In genomic region chr12:65171870-65172269, GRCh38 we compare ENCODE assay signal across 10 cellular contexts. TPM values are rescaled to one million over a fixed set of nuclear protein-coding genes. Genes with fewer than 3 reads are reported as not detected.
DNase-seq lines count a peak whose midpoint lies in the region; ATAC-seq and TF ChIP-seq lines count a peak whose summit lies in the region.
"Had no signal": no experiment of that assay in that cellular context is flagged by ENCODE, and none has a peak within 500 bp of the region (broad histone marks: within the 10 kb centered on the region; RNA-seq: fewer than 3 reads in every experiment).

No MANE protein-coding gene starts in this region.

- H3K4me1 ChIP-seq in thyroid gland = peaks cover 29 to 31% of the 10 kb centered on the region in 2 donors

- TF ChIP-seq CTCF in WI38 (IDR thresholded peaks at IDR 0.05; ENCODE audit: low read depth, low read length) (no peak), thyroid gland (IDR thresholded peaks at IDR 0.05) (no peak)

- DNase-seq in activated T-cell treated with anti-CD3 and anti-CD28 coated beads, Interleukin-2, amount 50 U/mL, for 72 hours = no peak
- DNase-seq in activated T-cell treated with anti-CD3 and anti-CD28 coated beads for 4 hours (no peak), thyroid gland (no peak), middle frontal gyrus (ENCODE audit: extremely low spot score, low spot score) (no peak)
- DNase-seq: kidney glomerular epithelial cell had no signal

- H3K27ac Mint-ChIP-seq in activated T-cell treated with anti-CD3 and anti-CD28 coated beads, Interleukin-2, amount 50 U/mL, for 72 hours = peak overlapping the region; percentile 58

- H3K4me1 Mint-ChIP-seq in activated T-cell treated with anti-CD3 and anti-CD28 coated beads, Interleukin-2, amount 50 U/mL, for 72 hours (ENCODE audit: low read depth) = peaks cover 28% of the 10 kb centered on the region

- intact Hi-C loops in thyroid gland (cut with DNase I) = no loop called here

- H3K27me3 ChIP-seq in thyroid gland = no peaks in the 10 kb centered on the region

- H3K36me3 ChIP-seq in thyroid gland = no peaks in the 10 kb centered on the region

- H3K9me3 ChIP-seq in thyroid gland = no peaks in the 10 kb centered on the region

- H3K27me3 Mint-ChIP-seq in activated T-cell treated with anti-CD3 and anti-CD28 coated beads, Interleukin-2, amount 50 U/mL, for 72 hours (ENCODE audit: low read depth) = no peaks in the 10 kb centered on the region

- peak overlapping the region; percentile 92 for H3K4me3 ChIP-seq in WI38 (ENCODE audit: low read depth, low read length)
- H3K4me3 ChIP-seq in iPS-11a (ENCODE audit: low read depth, low read length) = peak overlapping the region; percentile 91
- H3K4me3 ChIP-seq in thyroid gland (replicated peaks in 1 of 3) = peak overlapping the region in 2 of 3 donors; percentile 1 to 90

- no peak for TF ChIP-seq POLR2A in thyroid gland (IDR thresholded peaks at IDR 0.05)

- H3K27ac ChIP-seq in thyroid gland = no peak overlapping the region

- no peaks in the 10 kb centered on the region for H3K9me3 Mint-ChIP-seq in activated T-cell treated with anti-CD3 and anti-CD28 coated beads, Interleukin-2, amount 50 U/mL, for 72 hours

- peak overlapping the region; percentile 91 for H3K4me3 Mint-ChIP-seq in activated T-cell treated with anti-CD3 and anti-CD28 coated beads, Interleukin-2, amount 50 U/mL, for 72 hours

- peak; percentile 15 to 16 for ATAC-seq in activated T-cell treated with anti-CD3 and anti-CD28 coated beads, Interleukin-2, amount 50 U/mL, for 72 hours (replicated peaks in 1 of 2)
- ATAC-seq in GM18520 (IDR thresholded peaks at IDR 0.05; ENCODE audit: unreplicated experiment) = no peak
- no peak for ATAC-seq in GM19463 (IDR thresholded peaks at IDR 0.05; ENCODE audit: unreplicated experiment)

- 61 to 67% methylated on average over 3 of the region's 3 CpGs for WGBS in thyroid gland, 2 donors

- H3K36me3 Mint-ChIP-seq in activated T-cell treated with anti-CD3 and anti-CD28 coated beads, Interleukin-2, amount 50 U/mL, for 72 hours (ENCODE audit: insufficient read depth in 2 of 2) = peaks cover 0 to 11% of the 10 kb centered on the region in 2 donors

RNA-seq across cellular contexts. Expression of gene LEMD3, which starts 2.5 kb away (rescaled TPM):
- total RNA-seq in activated T-cell treated with anti-CD3 and anti-CD28 coated beads, Interleukin-2, amount 50 U/mL, for 72 hours = 10 to 100 TPM; 20.2 to 27.3 TPM
- 10 to 100 TPM; 45.4 to 64.0 (median 49.3) TPM for total RNA-seq in thyroid gland

RNA-seq across cellular contexts. Expression of gene WIF1, which starts 50.8 kb away (rescaled TPM):
- total RNA-seq in activated T-cell treated with anti-CD3 and anti-CD28 coated beads, Interleukin-2, amount 50 U/mL, for 72 hours = under 1 TPM in 1 of 2 donors, not detected in 1; 0.22 TPM
- not detected for total RNA-seq in thyroid gland
- total RNA-seq: SK-MEL-5 had no signal

Comparison
In these comparisons a context has a peak if more than half of its experiments do, and no peak if none do; other contexts are left out.
1. ATAC-seq: peak in activated T-cell treated with anti-CD3 and anti-CD28 coated beads, Interleukin-2, amount 50 U/mL, for 72 hours (2 of 2); none in GM18520 (single experiment) and GM19463 (single experiment).
2. Peak in every context shown above with its lines, with median percentiles within 50 percentile points of each other: H3K4me3 ChIP-seq.